ENCODE assay signal across 20 cellular contexts in the genomic region with DNA sequence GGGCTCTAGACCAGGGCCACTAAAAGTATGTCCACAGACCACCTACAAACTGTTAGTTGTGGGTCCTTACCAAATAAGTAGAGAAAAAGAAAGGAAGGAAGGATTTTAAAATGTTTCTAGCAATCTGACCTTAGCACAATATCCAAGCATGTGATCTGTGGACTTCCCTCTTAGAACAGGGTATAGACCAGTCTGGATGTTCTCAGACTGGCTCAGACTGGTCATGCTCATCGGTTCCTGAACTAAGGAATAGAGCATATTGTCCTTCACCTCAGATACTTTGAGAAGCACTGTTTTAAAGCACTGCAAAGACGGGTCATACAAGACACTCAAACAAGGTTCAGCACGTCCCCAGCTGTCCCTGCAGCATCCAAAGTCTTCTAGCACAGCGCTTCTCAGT. TPM values are rescaled to one million over a fixed set of nuclear protein-coding genes. Genes with fewer than 3 reads are reported as not detected.
DNase-seq lines count a peak whose midpoint lies in the region; ATAC-seq and TF ChIP-seq lines count a peak whose summit lies in the region.
"Had no signal": no experiment of that assay in that cellular context is flagged by ENCODE, and none has a peak within 500 bp of the region (broad histone marks: within the 10 kb centered on the region; RNA-seq: fewer than 3 reads in every experiment).

No MANE protein-coding gene starts in this region.

- H3K9me2 ChIP-seq in PC-3 (replicated peaks; ENCODE audit: low read length), result no peaks in the 10 kb centered on the region

- H3F3A ChIP-seq in PC-3 (ENCODE audit: low read length, unreplicated experiment), result no peaks in the 10 kb centered on the region

- peak overlapping the region; percentile 55 to 100 (median 99) for H3K27ac ChIP-seq in dorsolateral prefrontal cortex
- peak overlapping the region in 1 of 2 donors; percentile 48 for H3K27ac ChIP-seq in left lung
- H3K27ac ChIP-seq in brain microvascular endothelial cell, result no peak overlapping the region
- no peak overlapping the region for H3K27ac ChIP-seq in PC-3 (ENCODE audit: low read length)
- H3K27ac ChIP-seq: body of pancreas had no signal

- intact Hi-C loops in dorsolateral prefrontal cortex (cut with DNase I), result no loop called here
- intact Hi-C loops in left lung (cut with DNase I), result no loop called here
- intact Hi-C loops in PC-3 (cut with micrococcal nuclease), result no loop called here

- no peaks in the 10 kb centered on the region for H3K9me3 Mint-ChIP-seq in type B pancreatic cell
- H3K9me3 Mint-ChIP-seq: activated naive CD8-positive, alpha-beta T cell treated with anti-CD3 and anti-CD28 coated beads, Interleukin-2, amount 10 ng/mL, durations not matched to agents 7 days and 5 days; activated T-helper 17 cell treated with anti-CD3 and anti-CD28 coated beads, Interleukin-2, amount 50 U/mL, for 72 hours had no signal

- no peak overlapping the region for H3K4me3 Mint-ChIP-seq in type B pancreatic cell
- H3K4me3 Mint-ChIP-seq: activated CD4-positive, alpha-beta T cell treated with anti-CD3 and anti-CD28 coated beads for 36 hours; activated naive CD8-positive, alpha-beta T cell treated with anti-CD3 and anti-CD28 coated beads, Interleukin-2, amount 10 ng/mL, durations not matched to agents 7 days and 5 days; activated T-helper 17 cell treated with anti-CD3 and anti-CD28 coated beads, Interleukin-2, amount 50 U/mL, for 72 hours had no signal

- H3K4me1 Mint-ChIP-seq in type B pancreatic cell (ENCODE audit: unreplicated experiment), result peaks cover 64% of the 10 kb centered on the region
- H3K4me1 Mint-ChIP-seq: activated CD4-positive, alpha-beta T cell treated with anti-CD3 and anti-CD28 coated beads for 36 hours; activated T-helper 17 cell treated with anti-CD3 and anti-CD28 coated beads, Interleukin-2, amount 50 U/mL, for 72 hours had no signal

- no peak for TF ChIP-seq CTCF in dorsolateral prefrontal cortex (IDR thresholded peaks at IDR 0.05 in 54 of 56, conservative IDR thresholded peaks at IDR 0.05 in 2 of 56; ENCODE audit: low read depth in 1 of 56, partially characterized antibody in 56 of 56)
- no peak for TF ChIP-seq CTCF in left lung (IDR thresholded peaks at IDR 0.05)
- no peak for TF ChIP-seq CTCF in type B pancreatic cell (conservative IDR thresholded peaks at IDR 0.05)
- TF ChIP-seq CTCF in brain microvascular endothelial cell (IDR thresholded peaks at IDR 0.05; ENCODE audit: low read depth, low read length, missing control alignments), result no peak
- TF ChIP-seq CTCF in PC-3 (conservative IDR thresholded peaks at IDR 0.05; ENCODE audit: low read depth, low read length), result no peak

- CTCF ChIA-PET in PC-3 (lab: Charles Lee), result no interaction called here

- H3K4me3 ChIP-seq in dorsolateral prefrontal cortex (peak overlapping the region in 3 of 59 donors; percentile 22 to 34 (median 34)), left lung (no peak overlapping the region), brain microvascular endothelial cell (ENCODE audit: low read depth, low read length) (no peak overlapping the region), PC-3 (ENCODE audit: low read length) (no peak overlapping the region)
- H3K4me3 ChIP-seq: body of pancreas, coronary artery had no signal

- H4K20me1 ChIP-seq in PC-3 (ENCODE audit: low read length), result no peaks in the 10 kb centered on the region

- H3K27ac Mint-ChIP-seq in type B pancreatic cell, result peak overlapping the region; percentile 34
- H3K27ac Mint-ChIP-seq: activated CD4-positive, alpha-beta T cell treated with anti-CD3 and anti-CD28 coated beads for 36 hours; activated naive CD8-positive, alpha-beta T cell treated with anti-CD3 and anti-CD28 coated beads, Interleukin-2, amount 10 ng/mL, durations not matched to agents 7 days and 5 days; activated T-helper 17 cell treated with anti-CD3 and anti-CD28 coated beads, Interleukin-2, amount 50 U/mL, for 72 hours had no signal

- in situ Hi-C loops in brain microvascular endothelial cell (cut with HindIII; ENCODE audit: low pct_ligation_motif_present, low sequenced_read_pairs), result no loop called here

- peaks cover 14 to 38% of the 10 kb centered on the region in 2 donors for H3K4me1 ChIP-seq in left lung
- H3K4me1 ChIP-seq in PC-3 (ENCODE audit: insufficient read depth, low read length), result peaks cover 40% of the 10 kb centered on the region

- POLR2A ChIA-PET in PC-3 (lab: Charles Lee; ENCODE audit: unreplicated experiment), result no interaction called here

- peaks cover 89% of the 10 kb centered on the region for H3K79me2 ChIP-seq in PC-3 (ENCODE audit: low read length)

- no peak overlapping the region for H3K4me2 ChIP-seq in PC-3 (ENCODE audit: low read length)

- no peaks in the 10 kb centered on the region for H3K36me3 Mint-ChIP-seq in type B pancreatic cell
- H3K36me3 Mint-ChIP-seq: activated naive CD8-positive, alpha-beta T cell treated with anti-CD3 and anti-CD28 coated beads, Interleukin-2, amount 10 ng/mL, durations not matched to agents 7 days and 5 days had no signal

- no peaks in the 10 kb centered on the region for H3K36me3 ChIP-seq in left lung
- no peaks in the 10 kb centered on the region for H3K36me3 ChIP-seq in brain microvascular endothelial cell (replicated peaks)
- H3K36me3 ChIP-seq in PC-3 (ENCODE audit: low read depth, low read length), result no peaks in the 10 kb centered on the region

- H3K9me3 ChIP-seq in left lung (no peaks in the 10 kb centered on the region), PC-3 (ENCODE audit: low read length) (no peaks in the 10 kb centered on the region)
- H3K9me3 ChIP-seq: body of pancreas had no signal

- H3K27me3 Mint-ChIP-seq in type B pancreatic cell, result no peaks in the 10 kb centered on the region

- ATAC-seq in left lung (peak; percentile 45), PC-3 (no peak)
- ATAC-seq: activated CD4-positive, alpha-beta T cell treated with anti-CD3 and anti-CD28 coated beads for 36 hours; activated T-helper 17 cell treated with anti-CD3 and anti-CD28 coated beads, Interleukin-2, amount 50 U/mL, for 72 hours; body of pancreas had no signal

- no peak overlapping the region for H2AFZ ChIP-seq in PC-3 (ENCODE audit: low read length)

- no TSS peak for BruUV-seq in PC-3 (replicated peaks; lab: Mats Ljungman, UMichigan)

- H3K27me3 ChIP-seq in dorsolateral prefrontal cortex, result no peaks in the 10 kb centered on the region
- no peaks in the 10 kb centered on the region for H3K27me3 ChIP-seq in left lung
- no peaks in the 10 kb centered on the region for H3K27me3 ChIP-seq in brain microvascular endothelial cell (replicated peaks)
- H3K27me3 ChIP-seq in PC-3 (ENCODE audit: low read length), result no peaks in the 10 kb centered on the region
- H3K27me3 ChIP-seq: body of pancreas had no signal

- DNase-seq in dorsolateral prefrontal cortex (no peak), left lung (no peak), pons (ENCODE audit: low spot score) (peak; percentile 86), type B pancreatic cell (ENCODE audit: extremely low spot score, unreplicated experiment) (no peak), brain microvascular endothelial cell (no peak), PC-3 (no peak)
- no peak for DNase-seq in activated CD4-positive, alpha-beta T cell treated with anti-CD3 and anti-CD28 coated beads, Interleukin-2, amount 50 U/mL, for 1 hour
- DNase-seq: activated CD4-positive, alpha-beta T cell treated with anti-CD3 and anti-CD28 coated beads for 36 hours; activated naive CD8-positive, alpha-beta T cell treated with anti-CD3 and anti-CD28 coated beads, Interleukin-2, amount 10 ng/mL, durations not matched to agents 7 days and 5 days; body of pancreas; COR-L47; islet precursor cell; MM.1S; NCI-H1436; NCI-H2171; NCI-H526; SHP77; stimulated activated CD4-positive, alpha-beta T cell treated with anti-CD3 and anti-CD28 coated beads, Interleukin-15, amount 100 ng/mL, for 24 hours had no signal

- no peak overlapping the region for H3K9ac ChIP-seq in PC-3 (ENCODE audit: low read length)

RNA-seq across cellular contexts. Expression of a gene that starts 25.8 kb away (rescaled TPM):
- total RNA-seq in dorsolateral prefrontal cortex (100 to 1,000 TPM in 1 of 120 experiments, 10 to 100 TPM in 119; 17.3 to 105 (median 33.6) TPM), left lung (10 to 100 TPM; 44.1 to 47.3 TPM), type B pancreatic cell (ENCODE audit: low replicate concordance) (29.8 and 31.3 TPM in 2 replicates), PC-3 (2014; rRNA removed) (31.6 and 53.4 TPM in 2 replicates)

RNA-seq across cellular contexts. Expression of a gene that starts 58.7 kb away (rescaled TPM):
- total RNA-seq in dorsolateral prefrontal cortex (100 to 1,000 TPM in 1 of 120 experiments, 10 to 100 TPM in 119; 29.6 to 117 (median 50.6) TPM), left lung (10 to 100 TPM; 62.7 to 62.9 TPM), type B pancreatic cell (ENCODE audit: low replicate concordance) (53.3 and 73.2 TPM in 2 replicates), PC-3 (2014; rRNA removed) (70.1 and 78.1 TPM in 2 replicates)

Comparison
In these comparisons a context has a peak if more than half of its experiments do, and no peak if none do; other contexts are left out.
1. H3K27ac ChIP-seq: peak in dorsolateral prefrontal cortex (59 of 59); none in brain microvascular endothelial cell (single experiment) and PC-3 (single experiment).